8 cellular contexts compared by ENCODE assay signal in genomic region chr10:113961261-113961938, GRCh38.
DNase-seq lines count a peak whose midpoint lies in the region; ATAC-seq and TF ChIP-seq lines count a peak whose summit lies in the region.

No MANE protein-coding gene starts in this region.

- H3K4me2 ChIP-seq in Loucy (ENCODE audit: low read depth, low read length, poor library complexity, severe bottlenecking): peak overlapping the region; percentile 91

- peak overlapping the region; percentile 1 for H3K27ac Mint-ChIP-seq in osteocyte (ENCODE audit: unreplicated experiment)

- H2AFZ ChIP-seq in Loucy (ENCODE audit: low read length): no peak overlapping the region

- intact Hi-C loops in esophagus squamous epithelium (cut with DNase I): no loop called here

- H3K27ac ChIP-seq in esophagus squamous epithelium: peak overlapping the region in 1 of 4 donors; percentile 67

- no peak for TF ChIP-seq CTCF in Loucy (conservative IDR thresholded peaks at IDR 0.05; ENCODE audit: low read length)
- TF ChIP-seq CTCF in osteocyte (IDR thresholded peaks at IDR 0.05): no peak
- no peak for TF ChIP-seq CTCF in esophagus squamous epithelium (IDR thresholded peaks at IDR 0.05)

- no peaks in the 10 kb centered on the region for H3K27me3 ChIP-seq in Loucy (ENCODE audit: insufficient read depth, low read length, poor library complexity, severe bottlenecking)
- peaks cover 0 to 4% (median 0%) of the 10 kb centered on the region in 4 donors for H3K27me3 ChIP-seq in esophagus squamous epithelium

- ATAC-seq in GM21528 (IDR thresholded peaks at IDR 0.05; ENCODE audit: low FRiP score, unreplicated experiment): peak; percentile 61

- peak; percentile 40 for DNase-seq in GDM1 (lab: John Stamatoyannopoulos, UW)
- DNase-seq in activated T-cell treated with anti-CD3 and anti-CD28 coated beads for 24 hours (ENCODE audit: low read depth): peak; percentile 37
- no peak for DNase-seq in osteocyte (ENCODE audit: extremely low spot score, unreplicated experiment)
- DNase-seq in AG08396 (ENCODE audit: low spot score): no peak
- no peak for DNase-seq in NCI-H446 treated with DMSO at 0.1 percent for 48 hours (lab: John Stamatoyannopoulos, UW)
- no peak for DNase-seq in esophagus squamous epithelium (lab: John Stamatoyannopoulos, UW)

- peaks cover 40% of the 10 kb centered on the region for H3K4me1 Mint-ChIP-seq in osteocyte (ENCODE audit: unreplicated experiment)

- H3K9me2 ChIP-seq in Loucy (replicated peaks; ENCODE audit: low read depth, low read length): no peaks in the 10 kb centered on the region

- peaks cover 11% of the 10 kb centered on the region for H3F3A ChIP-seq in Loucy (ENCODE audit: low read depth)

- H3K4me3 ChIP-seq in Loucy (ENCODE audit: low read length, poor library complexity, severe bottlenecking): peak overlapping the region; percentile 70
- H3K4me3 ChIP-seq in esophagus squamous epithelium: no peak overlapping the region

- peaks cover 9% of the 10 kb centered on the region; the same call in 1 of the 2 replicates for H3K79me2 ChIP-seq in Loucy (ENCODE audit: insufficient read depth, low read length)

- H3K27me3 Mint-ChIP-seq in osteocyte (ENCODE audit: unreplicated experiment): no peaks in the 10 kb centered on the region

- no peaks in the 10 kb centered on the region for H4K20me1 ChIP-seq in Loucy (ENCODE audit: insufficient read depth, low read length, poor library complexity, severe bottlenecking)

- H3K36me3 Mint-ChIP-seq in osteocyte (ENCODE audit: unreplicated experiment): no peaks in the 10 kb centered on the region

- H3K9me3 ChIP-seq in Loucy (ENCODE audit: insufficient read depth, low read depth, low read length) (no peaks in the 10 kb centered on the region), esophagus squamous epithelium (no peaks in the 10 kb centered on the region)

- H3K36me3 ChIP-seq in Loucy (ENCODE audit: insufficient read depth, low read length): no peaks in the 10 kb centered on the region
- no peaks in the 10 kb centered on the region for H3K36me3 ChIP-seq in esophagus squamous epithelium

- peak overlapping the region; percentile 86 for H3K9ac ChIP-seq in Loucy (ENCODE audit: low read depth, low read length, poor library complexity, severe bottlenecking)

- no peak for TF ChIP-seq POLR2A in esophagus squamous epithelium (IDR thresholded peaks at IDR 0.05)

- no peak overlapping the region for H3K4me3 Mint-ChIP-seq in osteocyte (ENCODE audit: unreplicated experiment)

- H3K4me1 ChIP-seq in Loucy (ENCODE audit: insufficient read depth, low read length, poor library complexity, severe bottlenecking): peaks cover 83% of the 10 kb centered on the region
- peaks cover 11 to 48% (median 36%) of the 10 kb centered on the region in 3 donors for H3K4me1 ChIP-seq in esophagus squamous epithelium

- peaks cover 3% of the 10 kb centered on the region for H3K9me3 Mint-ChIP-seq in osteocyte (ENCODE audit: unreplicated experiment)

- 70 to 78% methylated on average over 9 to 10 of the region's 11 CpGs for WGBS in esophagus squamous epithelium, 2 donors

Comparison
In these comparisons a context has a peak if more than half of its experiments do, and no peak if none do; other contexts are left out.
1. DNase-seq: peak in GDM1 (single experiment) and activated T-cell treated with anti-CD3 and anti-CD28 coated beads for 24 hours (single experiment); none in osteocyte (single experiment), AG08396 (single experiment), NCI-H446 treated with DMSO at 0.1 percent for 48 hours (single experiment) and esophagus squamous epithelium (single experiment).